In the genomic region with DNA sequence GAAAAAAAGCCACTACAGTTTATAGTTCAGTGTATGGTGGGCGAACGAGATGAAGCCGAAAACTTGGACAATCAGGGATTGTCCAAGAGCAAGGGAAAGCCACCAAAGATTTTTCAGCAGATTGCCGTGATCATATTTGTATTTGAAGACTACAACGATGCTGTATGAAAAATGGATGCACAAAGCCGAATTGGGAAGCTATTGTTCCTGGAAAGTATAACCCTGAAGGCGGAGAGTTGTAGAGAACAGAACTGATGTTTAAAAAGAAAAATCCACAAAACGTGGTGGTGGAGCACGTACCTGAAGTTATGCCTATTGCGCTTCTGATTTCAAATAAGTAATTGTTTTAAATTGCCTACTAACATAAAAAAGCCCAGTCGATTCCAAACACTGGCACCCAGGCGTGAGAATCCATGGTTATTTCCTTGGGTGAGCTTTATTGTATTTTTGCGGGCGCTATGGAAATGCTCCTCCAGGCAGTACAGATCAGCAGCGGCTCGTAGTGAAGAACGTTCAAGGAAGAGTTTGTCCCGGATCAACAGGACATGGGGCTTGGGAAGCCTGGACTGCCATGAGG, we compare ENCODE assay signal across 7 cellular contexts. TPM values are rescaled to one million over a fixed set of nuclear protein-coding genes. Genes with fewer than 3 reads are reported as not detected.
DNase-seq lines count a peak whose midpoint lies in the region; TF ChIP-seq lines count a peak whose summit lies in the region.

No MANE protein-coding gene starts in this region.

- H3K36me3 ChIP-seq in OCI-LY1 (ENCODE audit: insufficient read depth, low read length), result no peaks in the 10 kb centered on the region
- peaks cover under 1% of the 10 kb centered on the region for H3K36me3 ChIP-seq in smooth muscle cell (ENCODE audit: low read depth)

- H3F3A ChIP-seq in OCI-LY1 (ENCODE audit: insufficient read depth, low read length) (no peaks in the 10 kb centered on the region), smooth muscle cell (ENCODE audit: low read depth) (no peaks in the 10 kb centered on the region)

- H3K4me3 ChIP-seq in OCI-LY1 (ENCODE audit: low read depth, low read length, poor library complexity, severe bottlenecking) (peak overlapping the region; percentile 80), fibroblast of the aortic adventitia (ENCODE audit: low read depth, low read length) (peak overlapping the region; percentile 76), smooth muscle cell (peak overlapping the region; percentile 81)

- H3K79me2 ChIP-seq in OCI-LY1 (ENCODE audit: insufficient read depth, low read length), result peaks cover 7% of the 10 kb centered on the region
- peaks cover 46% of the 10 kb centered on the region for H3K79me2 ChIP-seq in smooth muscle cell (ENCODE audit: low read depth)

- no peaks in the 10 kb centered on the region for H4K20me1 ChIP-seq in OCI-LY1 (ENCODE audit: insufficient read depth, low read length)
- peaks cover 32% of the 10 kb centered on the region for H4K20me1 ChIP-seq in smooth muscle cell (ENCODE audit: low read depth)

- peak; percentile 10 for DNase-seq in H4 (ENCODE audit: low spot score)
- no peak for DNase-seq in fibroblast of the aortic adventitia (ENCODE audit: low read depth)
- no peak for DNase-seq in smooth muscle cell (lab: John Stamatoyannopoulos, UW; ENCODE audit: unreplicated experiment)
- no peak for DNase-seq in iPS-NIHi7 (ENCODE audit: extremely low spot score)
- DNase-seq in COR-L47 (lab: John Stamatoyannopoulos, UW), result no peak
- no peak for DNase-seq in A172 (ENCODE audit: low spot score)

- peaks cover 13% of the 10 kb centered on the region for H3K4me1 ChIP-seq in OCI-LY1 (ENCODE audit: insufficient read depth, low read length, severe bottlenecking)
- peaks cover 23% of the 10 kb centered on the region for H3K4me1 ChIP-seq in smooth muscle cell (ENCODE audit: low read depth)

- H3K27me3 ChIP-seq in OCI-LY1 (ENCODE audit: insufficient read depth, low read length) (no peaks in the 10 kb centered on the region), smooth muscle cell (ENCODE audit: low read depth) (no peaks in the 10 kb centered on the region)

- TF ChIP-seq CTCF in OCI-LY1 (IDR thresholded peaks at IDR 0.05; ENCODE audit: low read length) (no peak), fibroblast of the aortic adventitia (IDR thresholded peaks at IDR 0.05; ENCODE audit: insufficient read depth, low read length) (no peak), smooth muscle cell (IDR thresholded peaks at IDR 0.05; ENCODE audit: borderline replicate concordance, insufficient read depth, poor library complexity, severe bottlenecking) (no peak)

- H3K9me3 ChIP-seq in OCI-LY1 (ENCODE audit: low read length) (no peaks in the 10 kb centered on the region), smooth muscle cell (replicated peaks; ENCODE audit: low read depth) (no peaks in the 10 kb centered on the region)

- H3K9ac ChIP-seq in OCI-LY1 (ENCODE audit: low read length) (peak overlapping the region; percentile 53), smooth muscle cell (ENCODE audit: low read depth) (peak overlapping the region; percentile 77)

- no peak overlapping the region for H2AFZ ChIP-seq in OCI-LY1 (ENCODE audit: low read length)
- H2AFZ ChIP-seq in smooth muscle cell (ENCODE audit: low read depth), result peak overlapping the region; percentile 83

- H3K27ac ChIP-seq in OCI-LY1 (ENCODE audit: low read depth, low read length, poor library complexity, severe bottlenecking), result no peak overlapping the region
- H3K27ac ChIP-seq in smooth muscle cell (ENCODE audit: low read depth), result peak overlapping the region; percentile 76

- WGBS in smooth muscle cell (ENCODE audit: low lambda C conversion rate), result 3% methylated on average over 18 of the region's 18 CpGs

- H3K9me2 ChIP-seq in OCI-LY1 (ENCODE audit: low read depth, low read length), result no peaks in the 10 kb centered on the region

- H3K4me2 ChIP-seq in OCI-LY1 (ENCODE audit: low read length) (peak overlapping the region; percentile 85), smooth muscle cell (peak overlapping the region; percentile 89)

RNA-seq across cellular contexts. Expression of a gene that starts 0.8 kb away (rescaled TPM):
- 307 and 380 TPM in 2 replicates for total RNA-seq in H4 (2014; rRNA removed; shearing (Covaris generic))
- total RNA-seq in fibroblast of the aortic adventitia (ENCODE audit: low replicate concordance) (328 and 432 TPM in 2 replicates), smooth muscle cell (217 and 226 TPM in 2 replicates)
- polyA plus RNA-seq in smooth muscle cell, result 120 and 126 TPM in 2 replicates
- total RNA-seq in A172 (2014; rRNA removed; shearing (Covaris generic)), result 267 and 434 TPM in 2 replicates
